19 cellular contexts compared by ENCODE assay signal in the genomic region with DNA sequence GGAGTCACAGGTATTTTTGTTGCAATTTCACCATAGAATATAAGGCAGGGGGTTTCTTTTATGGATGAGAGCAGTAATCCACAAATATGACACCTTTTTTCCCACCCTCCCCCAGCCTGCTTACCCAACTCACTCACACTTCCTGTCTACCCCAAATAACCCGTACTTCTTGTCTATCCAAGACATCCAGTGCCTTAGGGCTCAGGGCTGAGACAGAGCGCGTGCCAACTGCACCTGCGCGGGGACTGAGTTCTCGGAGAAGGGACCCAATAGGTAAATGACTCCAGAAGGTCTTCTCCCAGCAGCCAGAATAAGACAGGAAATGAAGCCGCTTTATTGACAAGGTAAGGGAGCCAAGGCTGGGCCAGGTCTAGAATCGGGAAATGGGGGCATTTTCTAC.
DNase-seq lines count a peak whose midpoint lies in the region; ATAC-seq, FAIRE-seq and TF ChIP-seq lines count a peak whose summit lies in the region.
"Had no signal": no experiment of that assay in that cellular context is flagged by ENCODE, and none has a peak within 500 bp of the region (broad histone marks: within the 10 kb centered on the region; RNA-seq: fewer than 3 reads in every experiment).

No MANE protein-coding gene starts in this region.

- TF ChIP-seq CTCF in PC-9 (conservative IDR thresholded peaks at IDR 0.05) (no peak), bronchial epithelial cell (IDR thresholded peaks at IDR 0.05; ENCODE audit: insufficient read depth, low read length, severe bottlenecking) (no peak), type B pancreatic cell (conservative IDR thresholded peaks at IDR 0.05) (no peak)

- no peak overlapping the region for H2AFZ ChIP-seq in PC-9

- H3K4me1 Mint-ChIP-seq in type B pancreatic cell (ENCODE audit: unreplicated experiment), result peaks cover 28% of the 10 kb centered on the region
- no peaks in the 10 kb centered on the region for H3K4me1 Mint-ChIP-seq in activated naive CD8-positive, alpha-beta T cell treated with anti-CD3 and anti-CD28 coated beads, Interleukin-2, amount 50 U/mL, for 24 hours

- H3K9me3 Mint-ChIP-seq in type B pancreatic cell, result no peaks in the 10 kb centered on the region
- H3K9me3 Mint-ChIP-seq in activated naive CD8-positive, alpha-beta T cell treated with anti-CD3 and anti-CD28 coated beads, Interleukin-2, amount 50 U/mL, for 24 hours, result no peaks in the 10 kb centered on the region

- H3K4me1 ChIP-seq in PC-9 (replicated peaks; ENCODE audit: insufficient read depth), result no peaks in the 10 kb centered on the region; the same call in 1 of the 2 replicates
- H3K4me1 ChIP-seq: BLaER1 treated with 17β-estradiol and CSF1 and Interleukin-3, amounts not matched to agents 10 nM and 100 nM had no signal

- POLR2A ChIA-PET in PC-9 (lab: Charles Lee; ENCODE audit: unreplicated experiment), result no interaction called here

- no peaks in the 10 kb centered on the region for H3K79me2 ChIP-seq in PC-9 (ENCODE audit: low read depth)

- H3K4me3 ChIP-seq in PC-9, result no peak overlapping the region
- H3K4me3 ChIP-seq in bronchial epithelial cell (ENCODE audit: low read depth, low read length), result no peak overlapping the region
- H3K4me3 ChIP-seq: BLaER1 treated with 17β-estradiol and CSF1 and Interleukin-3, amounts not matched to agents 10 nM and 100 nM; GM12878 had no signal

- CTCF ChIA-PET in PC-9 (lab: Charles Lee), result no interaction called here

- ATAC-seq in activated naive CD8-positive, alpha-beta T cell treated with anti-CD3 and anti-CD28 coated beads, Interleukin-2, amount 50 U/mL, for 24 hours, result no peak
- ATAC-seq: GM12878 had no signal

- H3F3A ChIP-seq in PC-9 (ENCODE audit: insufficient read depth, low read depth), result no peaks in the 10 kb centered on the region

- no peaks in the 10 kb centered on the region for H4K20me1 ChIP-seq in PC-9 (ENCODE audit: insufficient read depth)
- H4K20me1 ChIP-seq: BLaER1 treated with 17β-estradiol and CSF1 and Interleukin-3, amounts not matched to agents 10 nM and 100 nM had no signal

- no peaks in the 10 kb centered on the region for H3K9me2 ChIP-seq in PC-9 (ENCODE audit: insufficient read depth)

- DNase-seq in NCI-H510A treated with DMSO at 0.1 percent for 48 hours (lab: John Stamatoyannopoulos, UW) (peak; percentile 5), NCI-H510A (lab: John Stamatoyannopoulos, UW) (no peak), PC-9 (peak in 1 of 2 experiments; percentile 44), bronchial epithelial cell (ENCODE audit: low read depth) (peak; percentile 46), type B pancreatic cell (ENCODE audit: extremely low spot score, unreplicated experiment) (no peak), NCI-H526 treated with DMSO at 0.1 percent for 48 hours (lab: John Stamatoyannopoulos, UW) (no peak)
- no peak for DNase-seq in activated effector memory CD4-positive, alpha-beta T cell treated with Interleukin-2 at 50 U/mL for 16 hours
- no peak for DNase-seq in activated naive CD8-positive, alpha-beta T cell treated with anti-CD3 and anti-CD28 coated beads, Interleukin-2, amount 50 U/mL, for 24 hours
- DNase-seq: DMS53, H7, Karpas-422, MV-4-11, NCI-H226, NCI-H748 treated with DMSO at 0.1 percent for 48 hours, OCI-M1, SHP77 had no signal

- intact Hi-C loops in PC-9 (cut with micrococcal nuclease; ENCODE audit: unreplicated experiment), result no loop called here

- peak overlapping the region; percentile 60 for H3K4me3 Mint-ChIP-seq in type B pancreatic cell
- no peak overlapping the region for H3K4me3 Mint-ChIP-seq in activated naive CD8-positive, alpha-beta T cell treated with anti-CD3 and anti-CD28 coated beads, Interleukin-2, amount 50 U/mL, for 24 hours

- H3K27me3 Mint-ChIP-seq in type B pancreatic cell, result peaks cover 9% of the 10 kb centered on the region
- peaks cover 28% of the 10 kb centered on the region for H3K27me3 Mint-ChIP-seq in activated naive CD8-positive, alpha-beta T cell treated with anti-CD3 and anti-CD28 coated beads, Interleukin-2, amount 50 U/mL, for 24 hours

- no peaks in the 10 kb centered on the region for H3K36me3 Mint-ChIP-seq in type B pancreatic cell
- H3K36me3 Mint-ChIP-seq in activated naive CD8-positive, alpha-beta T cell treated with anti-CD3 and anti-CD28 coated beads, Interleukin-2, amount 50 U/mL, for 24 hours (ENCODE audit: low read depth), result no peaks in the 10 kb centered on the region

- H3K36me3 ChIP-seq in PC-9 (ENCODE audit: low read depth), result no peaks in the 10 kb centered on the region
- no peaks in the 10 kb centered on the region for H3K36me3 ChIP-seq in bronchial epithelial cell (ENCODE audit: control insufficient read depth, insufficient read depth, low read length)
- H3K36me3 ChIP-seq: BLaER1 treated with 17β-estradiol and CSF1 and Interleukin-3, amounts not matched to agents 10 nM and 100 nM had no signal

- H3K27me3 ChIP-seq in PC-9 (ENCODE audit: insufficient read depth, low read depth) (peaks cover 15% of the 10 kb centered on the region; the same call in 1 of the 2 replicates), bronchial epithelial cell (ENCODE audit: control insufficient read depth, insufficient read depth, low read length) (no peaks in the 10 kb centered on the region)

- no peak overlapping the region for H3K27ac Mint-ChIP-seq in type B pancreatic cell
- H3K27ac Mint-ChIP-seq in activated naive CD8-positive, alpha-beta T cell treated with anti-CD3 and anti-CD28 coated beads, Interleukin-2, amount 50 U/mL, for 24 hours, result no peak overlapping the region

- no TSS peak for BruUV-seq in PC-9 (replicated peaks; lab: Mats Ljungman, UMichigan)

- peak overlapping the region; percentile 53 for H3K4me2 ChIP-seq in PC-9
- H3K4me2 ChIP-seq: BLaER1 treated with 17β-estradiol and CSF1 and Interleukin-3, amounts not matched to agents 10 nM and 100 nM had no signal

- no peaks in the 10 kb centered on the region for H3K9me3 ChIP-seq in PC-9 (ENCODE audit: insufficient read depth, low read depth)
- H3K9me3 ChIP-seq: BLaER1 treated with 17β-estradiol and CSF1 and Interleukin-3, amounts not matched to agents 10 nM and 100 nM had no signal

- FAIRE-seq in bronchial epithelial cell (lab: Jason Lieb, UNC), result no peak
- FAIRE-seq: GM12878, GM18507 had no signal

- H3K27ac ChIP-seq in PC-9, result no peak overlapping the region
- H3K27ac ChIP-seq: BLaER1 treated with 17β-estradiol and CSF1 and Interleukin-3, amounts not matched to agents 10 nM and 100 nM had no signal

Comparison
In these comparisons a context has a peak if more than half of its experiments do, and no peak if none do; other contexts are left out.
1. DNase-seq: peak in NCI-H510A treated with DMSO at 0.1 percent for 48 hours (single experiment) and bronchial epithelial cell (single experiment); none in NCI-H510A (single experiment), type B pancreatic cell (single experiment), activated effector memory CD4-positive, alpha-beta T cell treated with Interleukin-2 at 50 U/mL for 16 hours (single experiment), NCI-H526 treated with DMSO at 0.1 percent for 48 hours (single experiment) and activated naive CD8-positive, alpha-beta T cell treated with anti-CD3 and anti-CD28 coated beads, Interleukin-2, amount 50 U/mL, for 24 hours (single experiment).